Comparison of ENCODE assay signal across 26 cellular contexts in the genomic region with DNA sequence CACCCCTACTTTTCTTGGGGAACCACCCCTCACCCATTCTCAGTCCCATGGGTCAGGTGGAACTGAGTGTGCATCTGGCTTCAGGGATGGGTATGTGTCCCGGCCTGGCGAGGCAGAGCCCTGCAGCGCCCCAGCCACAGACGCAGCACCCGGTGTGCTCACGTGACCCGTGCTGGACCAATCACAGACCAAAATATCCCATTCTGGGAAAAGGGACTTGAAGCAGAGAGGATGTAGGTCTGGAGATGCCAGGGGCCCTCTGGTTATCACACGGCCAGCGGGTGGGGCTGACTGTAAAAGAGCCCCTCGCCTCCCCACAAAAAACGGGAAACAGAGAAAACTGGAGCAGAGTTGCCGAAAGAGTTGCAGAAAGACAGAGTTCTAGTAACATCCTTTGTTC.
A peak's percentile ranks its signal among the peaks of the same experiment; 100 is the strongest.
DNase-seq lines count a peak whose midpoint lies in the region; ATAC-seq lines count a peak whose summit lies in the region.
"Had no signal": no experiment of that assay in that cellular context is flagged by ENCODE, and none has a peak within 500 bp of the region (broad histone marks: within the 10 kb centered on the region; RNA-seq: fewer than 3 reads in every experiment).

No MANE protein-coding gene starts in this region.

- no peak overlapping the region for H3K23ac ChIP-seq in trophoblast cell (ENCODE audit: low read length)

- no peak overlapping the region for H3K4ac ChIP-seq in trophoblast cell (ENCODE audit: low read depth, low read length)

- peaks cover 1 to 9% (median 2%) of the 10 kb centered on the region in 3 donors for H3K27me3 Mint-ChIP-seq in immature natural killer cell (ENCODE audit: low read depth in 3 of 3)
- H3K27me3 Mint-ChIP-seq: stimulated activated naive CD8-positive, alpha-beta T cell treated with anti-CD3 and anti-CD28 coated beads, Interleukin-15, Interleukin-2, amounts not matched to agents 100 ng/mL and 50 ng/mL, for 24 hours had no signal

- peaks cover 17% of the 10 kb centered on the region for H3K79me1 ChIP-seq in trophoblast cell (ENCODE audit: low read length)

- H2BK120ac ChIP-seq in trophoblast cell (ENCODE audit: insufficient read depth, low read length, poor library complexity) = no peak overlapping the region

- no peaks in the 10 kb centered on the region for H3K9me3 Mint-ChIP-seq in immature natural killer cell
- H3K9me3 Mint-ChIP-seq: stimulated activated naive CD8-positive, alpha-beta T cell treated with anti-CD3 and anti-CD28 coated beads, Interleukin-15, Interleukin-2, amounts not matched to agents 100 ng/mL and 50 ng/mL, for 24 hours had no signal

- ATAC-seq in GM19328 (IDR thresholded peaks at IDR 0.05; ENCODE audit: unreplicated experiment) = no peak
- ATAC-seq: activated CD8-positive, alpha-beta T cell treated with anti-CD3 and anti-CD28 coated beads, Interleukin-2, amount 10 ng/mL, durations not matched to agents 7 days and 5 days had no signal

- H3K36me3 ChIP-seq in trophoblast cell (ENCODE audit: control insufficient read depth in 1 of 2, insufficient read depth in 2 of 2, low read length in 2 of 2) = no peaks in the 10 kb centered on the region
- H3K36me3 ChIP-seq: transverse colon had no signal

- H2BK5ac ChIP-seq in trophoblast cell (ENCODE audit: low read depth, low read length, poor library complexity) = no peak overlapping the region

- H3K9me3 ChIP-seq in trophoblast cell (ENCODE audit: insufficient read depth, low read depth, low read length) = no peaks in the 10 kb centered on the region
- H3K9me3 ChIP-seq: adrenal gland, heart left ventricle, transverse colon had no signal

- no peak overlapping the region for H3K4me3 ChIP-seq in trophoblast cell (ENCODE audit: low read depth, low read length)
- H3K4me3 ChIP-seq: adrenal gland, coronary artery, heart left ventricle, lung, transverse colon had no signal

- no peak overlapping the region for H2AFZ ChIP-seq in trophoblast cell (ENCODE audit: insufficient read depth, low read length, poor library complexity)

- peaks cover 23 to 25% of the 10 kb centered on the region in 2 experiments for H3K4me1 ChIP-seq in trophoblast cell (ENCODE audit: control insufficient read depth in 1 of 2, insufficient read depth in 2 of 2, low read length in 2 of 2)
- H3K4me1 ChIP-seq: heart left ventricle, transverse colon had no signal

- WGBS in trophoblast cell (ENCODE audit: extremely low coverage, insufficient coverage, insufficient read length) = no CpG with 5 or more reads among the region's 12 CpGs

- H3K4me2 ChIP-seq in trophoblast cell (ENCODE audit: low read length) = no peak overlapping the region

- H4K91ac ChIP-seq in trophoblast cell (ENCODE audit: low read depth, low read length) = peak overlapping the region; percentile 88

- no peak overlapping the region for H3K9ac ChIP-seq in trophoblast cell (ENCODE audit: low read length)

- no peak overlapping the region for H4K12ac ChIP-seq in trophoblast cell (ENCODE audit: low read depth, low read length)

- no peak overlapping the region for H3K4me3 Mint-ChIP-seq in immature natural killer cell
- H3K4me3 Mint-ChIP-seq: activated CD8-positive, alpha-beta T cell treated with anti-CD3 and anti-CD28 coated beads, Interleukin-2, amount 10 ng/mL, durations not matched to agents 7 days and 5 days; stimulated activated naive CD8-positive, alpha-beta T cell treated with anti-CD3 and anti-CD28 coated beads, Interleukin-15, Interleukin-2, amounts not matched to agents 100 ng/mL and 50 ng/mL, for 24 hours had no signal

- no peaks in the 10 kb centered on the region for H3K36me3 Mint-ChIP-seq in immature natural killer cell

- H3K14ac ChIP-seq in trophoblast cell (ENCODE audit: low read length) = no peak overlapping the region

- DNase-seq in ELF-1 (ENCODE audit: low read depth, low spot score) = peak; percentile 81
- peak; percentile 55 for DNase-seq in iPS-NIHi11 (ENCODE audit: low spot score)
- no peak for DNase-seq in trophoblast cell
- no peak for DNase-seq in immature natural killer cell
- no peak for DNase-seq in activated CD4-positive, alpha-beta T cell treated with anti-CD3 and anti-CD28 coated beads for 1 hour
- no peak for DNase-seq in RKO (ENCODE audit: low spot score)
- DNase-seq: activated CD4-positive, CD25-positive, alpha-beta regulatory T cell treated with anti-CD3 and anti-CD28 coated beads, Interleukin-2, amount 50 U/mL, for 72 hours; activated CD8-positive, alpha-beta T cell treated with anti-CD3 and anti-CD28 coated beads, Interleukin-2, amount 10 ng/mL, durations not matched to agents 7 days and 5 days; activated naive CD4-positive, alpha-beta T cell; activated T-cell treated with anti-CD3 and anti-CD28 coated beads, Interleukin-2, amount 50 U/mL, for 1 hour; COR-L47; DMS79 treated with DMSO at 0.1 percent for 48 hours; heart left ventricle; islet precursor cell; NCI-H2081; NCI-H82; right cardiac atrium; SHP77; SW 1271; transverse colon had no signal

- no peaks in the 10 kb centered on the region for H3K4me1 Mint-ChIP-seq in immature natural killer cell

- no peaks in the 10 kb centered on the region for H3K27me3 ChIP-seq in trophoblast cell (ENCODE audit: insufficient read depth, low read length)
- H3K27me3 ChIP-seq: adrenal gland, heart left ventricle, transverse colon had no signal

- H3K27ac ChIP-seq in cingulate gyrus (ENCODE audit: low read depth, low read length) (peak overlapping the region; percentile 20), trophoblast cell (ENCODE audit: low read depth, low read length) (no peak overlapping the region)
- H3K27ac ChIP-seq: coronary artery, heart left ventricle, transverse colon had no signal

- H2BK12ac ChIP-seq in trophoblast cell (ENCODE audit: low read length) = peak overlapping the region; percentile 29

- H3K27ac Mint-ChIP-seq in immature natural killer cell = no peak overlapping the region
- H3K27ac Mint-ChIP-seq: activated CD8-positive, alpha-beta T cell treated with anti-CD3 and anti-CD28 coated beads, Interleukin-2, amount 10 ng/mL, durations not matched to agents 7 days and 5 days; stimulated activated naive CD8-positive, alpha-beta T cell treated with anti-CD3 and anti-CD28 coated beads, Interleukin-15, Interleukin-2, amounts not matched to agents 100 ng/mL and 50 ng/mL, for 24 hours had no signal

- H2AK5ac ChIP-seq in trophoblast cell (ENCODE audit: low read length) = no peak overlapping the region

- no peak overlapping the region for H3K18ac ChIP-seq in trophoblast cell (ENCODE audit: low read length)

- H4K8ac ChIP-seq in trophoblast cell (ENCODE audit: low read depth, low read length) = no peak overlapping the region

- peaks cover 1% of the 10 kb centered on the region for H3K79me2 ChIP-seq in trophoblast cell (ENCODE audit: control insufficient read depth, insufficient read depth, low read length, poor library complexity)

Comparison
In these comparisons a context has a peak if more than half of its experiments do, and no peak if none do; other contexts are left out.
1. DNase-seq: peak in ELF-1 (single experiment) and iPS-NIHi11 (single experiment); none in trophoblast cell (0 of 2), immature natural killer cell (0 of 3), activated CD4-positive, alpha-beta T cell treated with anti-CD3 and anti-CD28 coated beads for 1 hour (single experiment) and RKO (single experiment).